11 cellular contexts compared by ENCODE assay signal in the genomic region with DNA sequence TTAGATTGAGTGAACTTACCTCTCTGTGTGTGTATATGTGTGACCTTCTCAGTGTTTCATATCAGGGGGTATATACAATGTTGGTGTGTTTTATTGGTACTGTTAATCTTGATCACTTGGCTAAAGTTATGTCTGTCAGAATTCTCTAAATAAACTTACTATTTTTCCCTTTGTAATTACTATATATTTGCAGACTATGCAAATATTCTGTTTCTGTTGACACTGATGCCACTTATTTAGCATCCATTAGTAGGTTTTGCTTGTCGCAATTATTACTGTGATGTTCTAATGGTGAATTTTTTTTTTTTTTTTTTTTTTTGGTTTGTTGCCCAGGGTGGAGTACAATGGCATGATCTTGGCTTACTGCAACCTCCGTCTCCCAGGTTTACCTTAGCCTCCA. TPM values are rescaled to one million over a fixed set of nuclear protein-coding genes. Genes with fewer than 3 reads are reported as not detected.
"Had no signal": no experiment of that assay in that cellular context is flagged by ENCODE, and none has a peak within 500 bp of the region (broad histone marks: within the 10 kb centered on the region; RNA-seq: fewer than 3 reads in every experiment).

No MANE protein-coding gene starts in this region.

- H3K27ac ChIP-seq: GM23248, HL-60 had no signal

- H2AFZ ChIP-seq: GM23248 had no signal

- H3K9me3 ChIP-seq: HAP-1 had no signal

- H3K9ac ChIP-seq: GM23248 had no signal

- H3K4me3 ChIP-seq: GM23248, HAP-1 had no signal

- DNase-seq: GM23248, GOT3, H7, HFFc6, KG1 had no signal

- ATAC-seq: HCT116 had no signal

- H3K4me1 ChIP-seq: HAP-1 had no signal

- H3K36me3 ChIP-seq: HAP-1 had no signal

RNA-seq across cellular contexts. Expression of a gene that starts 42.9 kb away (rescaled TPM):
- total RNA-seq: GM23248, H4, HFFc6, HT1080 had no signal
- polyA plus RNA-seq: GM23248, IgD-negative memory B cell had no signal
